ENCODE assay signal across 8 cellular contexts in the genomic region with DNA sequence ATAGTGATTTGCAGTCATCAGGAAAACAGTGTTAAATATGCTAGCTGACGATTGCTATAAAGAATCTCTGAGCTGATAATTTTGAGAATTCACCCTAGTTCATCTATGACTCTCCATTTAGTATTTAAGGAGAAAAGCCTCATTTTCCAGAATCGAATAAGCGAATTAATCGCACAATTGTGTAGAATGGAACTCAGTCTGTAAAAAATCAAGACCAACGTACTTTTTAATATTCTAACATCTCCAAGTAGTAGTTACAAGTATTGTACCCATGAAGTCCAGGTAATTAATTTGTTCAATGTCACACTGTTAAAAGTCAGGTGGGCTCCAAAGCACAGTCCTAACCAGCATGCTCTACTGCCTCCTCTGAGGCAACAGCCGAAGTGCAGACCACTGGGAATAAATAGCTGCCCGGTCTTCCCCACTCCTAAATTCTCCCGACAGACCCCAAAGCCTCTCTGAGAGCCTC. TPM values are rescaled to one million over a fixed set of nuclear protein-coding genes. Genes with fewer than 3 reads are reported as not detected.
DNase-seq lines count a peak whose midpoint lies in the region; ATAC-seq, FAIRE-seq and TF ChIP-seq lines count a peak whose summit lies in the region.

No MANE protein-coding gene starts in this region.

- peak overlapping the region; percentile 98 for H3K4me3 Mint-ChIP-seq in T-helper 1 cell treated with Interleukin-12 subunit alpha and Interleukin-12 subunit beta and Interleukin-4 antibody, amounts not matched to agents 30 μg/mL and 1 μg/mL, for 36 hours
- peak overlapping the region; percentile 94 for H3K4me3 Mint-ChIP-seq in activated naive CD8-positive, alpha-beta T cell treated with anti-CD3 and anti-CD28 coated beads, Interleukin-2, amount 10 ng/mL, durations not matched to agents 7 days and 5 days

- FAIRE-seq in frontal cortex (lab: Jason Lieb, UNC) = no peak

- peaks cover 10% of the 10 kb centered on the region for H3K36me3 ChIP-seq in lower lobe of right lung

- H3K9me3 ChIP-seq in lower lobe of right lung = no peaks in the 10 kb centered on the region

- H3K36me3 Mint-ChIP-seq in T-helper 1 cell treated with Interleukin-12 subunit alpha and Interleukin-12 subunit beta and Interleukin-4 antibody, amounts not matched to agents 30 μg/mL and 1 μg/mL, for 36 hours (ENCODE audit: low read depth) = peaks cover 6% of the 10 kb centered on the region
- H3K36me3 Mint-ChIP-seq in activated naive CD8-positive, alpha-beta T cell treated with anti-CD3 and anti-CD28 coated beads, Interleukin-2, amount 10 ng/mL, durations not matched to agents 7 days and 5 days = peaks cover 7% of the 10 kb centered on the region

- intact Hi-C loops in lower lobe of right lung (cut with DNase I) = no loop called here

- H3K27ac Mint-ChIP-seq in T-helper 1 cell treated with Interleukin-12 subunit alpha and Interleukin-12 subunit beta and Interleukin-4 antibody, amounts not matched to agents 30 μg/mL and 1 μg/mL, for 36 hours = peak overlapping the region; percentile 97
- H3K27ac Mint-ChIP-seq in activated naive CD8-positive, alpha-beta T cell treated with anti-CD3 and anti-CD28 coated beads, Interleukin-2, amount 10 ng/mL, durations not matched to agents 7 days and 5 days = peak overlapping the region; percentile 85

- ATAC-seq in HG03045 (IDR thresholded peaks at IDR 0.05; ENCODE audit: unreplicated experiment) (peak; percentile 41), lower lobe of right lung (no peak)
- ATAC-seq in activated naive CD8-positive, alpha-beta T cell treated with anti-CD3 and anti-CD28 coated beads, Interleukin-2, amount 10 ng/mL, durations not matched to agents 7 days and 5 days (ENCODE audit: low read depth) = peak; percentile 65

- no peaks in the 10 kb centered on the region for H3K27me3 Mint-ChIP-seq in T-helper 1 cell treated with Interleukin-12 subunit alpha and Interleukin-12 subunit beta and Interleukin-4 antibody, amounts not matched to agents 30 μg/mL and 1 μg/mL, for 36 hours (ENCODE audit: low read depth)
- no peaks in the 10 kb centered on the region for H3K27me3 Mint-ChIP-seq in activated naive CD8-positive, alpha-beta T cell treated with anti-CD3 and anti-CD28 coated beads, Interleukin-2, amount 10 ng/mL, durations not matched to agents 7 days and 5 days

- no peaks in the 10 kb centered on the region for H3K27me3 ChIP-seq in lower lobe of right lung (ENCODE audit: low read depth)

- no peaks in the 10 kb centered on the region for H3K9me3 Mint-ChIP-seq in T-helper 1 cell treated with Interleukin-12 subunit alpha and Interleukin-12 subunit beta and Interleukin-4 antibody, amounts not matched to agents 30 μg/mL and 1 μg/mL, for 36 hours
- peaks cover 3% of the 10 kb centered on the region for H3K9me3 Mint-ChIP-seq in activated naive CD8-positive, alpha-beta T cell treated with anti-CD3 and anti-CD28 coated beads, Interleukin-2, amount 10 ng/mL, durations not matched to agents 7 days and 5 days

- H3K4me3 ChIP-seq in lower lobe of right lung = peak overlapping the region; percentile 77

- POLR2A ChIA-PET in activated naive CD8-positive, alpha-beta T cell treated with anti-CD3 and anti-CD28 coated beads, Interleukin-2, amount 10 ng/mL, durations not matched to agents 7 days and 5 days (lab: Charles Lee) = interaction anchor here (2.2 to 4.3 kb wide), 3 partner anchors 10 to 184 kb away, joined by 18 to 46 read pairs (median 40); a partner anchor contains a TSS

- H3K27ac ChIP-seq in lower lobe of right lung = peak overlapping the region; percentile 87

- peaks cover 27% of the 10 kb centered on the region for H3K4me1 ChIP-seq in lower lobe of right lung

- H3K4me1 Mint-ChIP-seq in T-helper 1 cell treated with Interleukin-12 subunit alpha and Interleukin-12 subunit beta and Interleukin-4 antibody, amounts not matched to agents 30 μg/mL and 1 μg/mL, for 36 hours (ENCODE audit: low read depth) = peaks cover 18% of the 10 kb centered on the region
- peaks cover 26% of the 10 kb centered on the region for H3K4me1 Mint-ChIP-seq in activated naive CD8-positive, alpha-beta T cell treated with anti-CD3 and anti-CD28 coated beads, Interleukin-2, amount 10 ng/mL, durations not matched to agents 7 days and 5 days

- no peak for DNase-seq in T-helper 1 cell
- DNase-seq in activated naive CD8-positive, alpha-beta T cell treated with anti-CD3 and anti-CD28 coated beads, Interleukin-2, amount 10 ng/mL, durations not matched to agents 7 days and 5 days = no peak
- no peak for DNase-seq in lower lobe of right lung
- DNase-seq in SIG-M5 (lab: John Stamatoyannopoulos, UW) = no peak
- no peak for DNase-seq in frontal cortex (ENCODE audit: low spot score in 2 of 2)
- DNase-seq in 8988T = no peak

- no peak for TF ChIP-seq CTCF in lower lobe of right lung (IDR thresholded peaks at IDR 0.05)

RNA-seq across cellular contexts. Expression of a gene that starts 0.4 kb away (rescaled TPM):
- 1 to 10 TPM; 4.5 to 6.7 TPM for total RNA-seq in activated naive CD8-positive, alpha-beta T cell treated with anti-CD3 and anti-CD28 coated beads, Interleukin-2, amount 10 ng/mL, durations not matched to agents 7 days and 5 days
- total RNA-seq in lower lobe of right lung (6.1 TPM), frontal cortex (8.2 TPM)

Comparison
In these comparisons a context has a peak if more than half of its experiments do, and no peak if none do; other contexts are left out.
1. ATAC-seq: peak in HG03045 (single experiment) and activated naive CD8-positive, alpha-beta T cell treated with anti-CD3 and anti-CD28 coated beads, Interleukin-2, amount 10 ng/mL, durations not matched to agents 7 days and 5 days (single experiment); none in lower lobe of right lung (0 of 2).